Comparison of ENCODE assay signal across 14 cellular contexts in genomic region chr2:45944075-45944474, GRCh38.
A peak's percentile ranks its signal among the peaks of the same experiment; 100 is the strongest.
DNase-seq lines count a peak whose midpoint lies in the region; TF ChIP-seq lines count a peak whose summit lies in the region.
"Had no signal": no experiment of that assay in that cellular context is flagged by ENCODE, and none has a peak within 500 bp of the region (broad histone marks: within the 10 kb centered on the region; RNA-seq: fewer than 3 reads in every experiment).

No MANE protein-coding gene starts in this region.

- H4K20me1 ChIP-seq in Karpas-422 (ENCODE audit: insufficient read depth, low read depth, low read length), result peaks cover 4% of the 10 kb centered on the region; the same call in 1 of the 2 replicates

- H3K27ac ChIP-seq in Karpas-422 (ENCODE audit: low read length), result no peak overlapping the region
- H3K27ac ChIP-seq: neutrophil had no signal

- H3K36me3 ChIP-seq in Karpas-422 (ENCODE audit: insufficient read depth, low read length), result peaks cover 20% of the 10 kb centered on the region; the same call in 1 of the 2 replicates
- H3K36me3 ChIP-seq: neutrophil had no signal

- H3K27me3 ChIP-seq in Karpas-422 (ENCODE audit: low read length), result no peaks in the 10 kb centered on the region
- H3K27me3 ChIP-seq: neutrophil had no signal

- TF ChIP-seq CTCF in astrocyte of the spinal cord (IDR thresholded peaks at IDR 0.05; ENCODE audit: low read depth, low read length) (no peak), GM20000 (IDR thresholded peaks at IDR 0.05; ENCODE audit: extremely low read depth, missing control alignments) (no peak)

- H3K4me2 ChIP-seq in Karpas-422 (ENCODE audit: low read depth, low read length, poor library complexity, severe bottlenecking), result no peak overlapping the region

- no peak overlapping the region for H2AFZ ChIP-seq in Karpas-422 (ENCODE audit: low read length)

- no peaks in the 10 kb centered on the region for H3K9me2 ChIP-seq in Karpas-422 (replicated peaks; ENCODE audit: insufficient read depth, low read length)

- in situ Hi-C loops in ACHN (cut with HindIII; ENCODE audit: low pct_ligation_motif_present, low pct_unique_long_range_greater_than_20kb, low sequenced_read_pairs), result loop anchor here (25.0 kb wide), 1 partner anchor 307 kb away; no protein-coding TSS in a partner anchor
- in situ Hi-C loops in astrocyte of the spinal cord (cut with HindIII; ENCODE audit: low sequenced_read_pairs), result no loop called here

- H3K79me2 ChIP-seq in Karpas-422 (ENCODE audit: low read length), result peaks cover 97% of the 10 kb centered on the region

- H3K9me3 ChIP-seq in Karpas-422 (ENCODE audit: low read length), result no peaks in the 10 kb centered on the region
- H3K9me3 ChIP-seq: neutrophil had no signal

- no peak overlapping the region for H3K4me3 ChIP-seq in astrocyte of the spinal cord (ENCODE audit: low read depth, low read length)
- no peak overlapping the region for H3K4me3 ChIP-seq in Karpas-422 (ENCODE audit: low read length)
- H3K4me3 ChIP-seq: K562 had no signal

- DNase-seq in ACHN (peak; percentile 60), LHCN-M2 (ENCODE audit: low read depth) (peak; percentile 31), astrocyte of the spinal cord (ENCODE audit: low read depth, low spot score) (peak; percentile 72), islet precursor cell (peak; percentile 85), erythroblast (lab: John Stamatoyannopoulos, UW) (no peak), NCI-H1694 treated with DMSO at 0.1 percent for 48 hours (lab: John Stamatoyannopoulos, UW) (no peak), Karpas-422 (no peak), GM20000 (ENCODE audit: low spot score) (no peak)
- DNase-seq: activated naive CD4-positive, alpha-beta T cell treated with anti-CD3 and anti-CD28 coated beads, Interleukin-2, amount 10 ng/mL, durations not matched to agents 7 days and 5 days; DND-41; left cardiac atrium; NCI-H2081 treated with DMSO at 0.1 percent for 48 hours had no signal

- peaks cover 55% of the 10 kb centered on the region for H3K4me1 ChIP-seq in Karpas-422 (ENCODE audit: low read length)

- no peak for TF ChIP-seq POLR2A in erythroblast (IDR thresholded peaks at IDR 0.05; ENCODE audit: low read length)

- no peak overlapping the region for H3K9ac ChIP-seq in Karpas-422 (ENCODE audit: low read length)

Comparison
In these comparisons a context has a peak if more than half of its experiments do, and no peak if none do; other contexts are left out.
1. DNase-seq: peak in ACHN (single experiment), LHCN-M2 (single experiment), astrocyte of the spinal cord (single experiment) and islet precursor cell (single experiment); none in erythroblast (0 of 2), NCI-H1694 treated with DMSO at 0.1 percent for 48 hours (single experiment), Karpas-422 (single experiment) and GM20000 (single experiment).